Comparison of ENCODE assay signal across 17 cellular contexts in genomic region chr10:95354130-95354529, GRCh38.
"Had no signal": no experiment of that assay in that cellular context is flagged by ENCODE, and none has a peak within 500 bp of the region (broad histone marks: within the 10 kb centered on the region; RNA-seq: fewer than 3 reads in every experiment).

No MANE protein-coding gene starts in this region.

- DNase-seq: activated CD4-positive, alpha-beta T cell treated with anti-CD3 and anti-CD28 coated beads, Interleukin-2, amount 10 ng/mL, durations not matched to agents 7 days and 5 days; activated CD8-positive, alpha-beta memory T cell treated with anti-CD3 and anti-CD28 coated beads, Interleukin-2, amount 50 U/mL, for 4 hours; activated naive CD4-positive, alpha-beta T cell treated with anti-CD3 and anti-CD28 coated beads for 36 hours; activated T-cell treated with anti-CD3 and anti-CD28 coated beads, Interleukin-2, amount 50 U/mL, for 4 hours; anterior cingulate cortex; brain microvascular endothelial cell; central memory CD4-positive, alpha-beta T cell; mesendoderm; naive thymus-derived CD8-positive, alpha-beta T cell; ovary; right lobe of liver; stimulated activated CD4-positive, alpha-beta T cell treated with anti-CD3 and anti-CD28 coated beads, Interleukin-4, amount 100 ng/mL, for 24 hours; substantia nigra had no signal

- H3K27me3 ChIP-seq: brain microvascular endothelial cell, gastroesophageal sphincter, ovary, right lobe of liver, tibial nerve had no signal

- H3K27ac ChIP-seq: brain microvascular endothelial cell, ovary had no signal

- ATAC-seq: activated T-cell treated with anti-CD3 and anti-CD28 coated beads, Interleukin-2, amount 50 U/mL, for 4 hours; gastroesophageal sphincter; naive thymus-derived CD8-positive, alpha-beta T cell; right lobe of liver; stimulated activated effector memory CD8-positive, alpha-beta T cell treated with anti-CD3 and anti-CD28 coated beads, Interleukin-12 subunit alpha, Interleukin-12 subunit beta, amount 100 ng/mL, for 72 hours had no signal

- H3K36me3 ChIP-seq: brain microvascular endothelial cell, ovary had no signal

- H3K27ac Mint-ChIP-seq: activated CD4-positive, alpha-beta T cell treated with anti-CD3 and anti-CD28 coated beads, Interleukin-2, amount 10 ng/mL, durations not matched to agents 7 days and 5 days; activated naive CD4-positive, alpha-beta T cell treated with anti-CD3 and anti-CD28 coated beads for 36 hours; naive thymus-derived CD8-positive, alpha-beta T cell; stimulated activated effector memory CD8-positive, alpha-beta T cell treated with anti-CD3 and anti-CD28 coated beads, Interleukin-12 subunit alpha, Interleukin-12 subunit beta, amount 100 ng/mL, for 72 hours had no signal

- H3K36me3 Mint-ChIP-seq: stimulated activated effector memory CD8-positive, alpha-beta T cell treated with anti-CD3 and anti-CD28 coated beads, Interleukin-12 subunit alpha, Interleukin-12 subunit beta, amount 100 ng/mL, for 72 hours had no signal

- H3K4me1 Mint-ChIP-seq: activated CD4-positive, alpha-beta T cell treated with anti-CD3 and anti-CD28 coated beads, Interleukin-2, amount 10 ng/mL, durations not matched to agents 7 days and 5 days; stimulated activated effector memory CD8-positive, alpha-beta T cell treated with anti-CD3 and anti-CD28 coated beads, Interleukin-12 subunit alpha, Interleukin-12 subunit beta, amount 100 ng/mL, for 72 hours had no signal

- H3K27me3 Mint-ChIP-seq: naive thymus-derived CD8-positive, alpha-beta T cell had no signal

- H3K4me3 ChIP-seq: gastroesophageal sphincter, ovary, right lobe of liver, smooth muscle cell, tibial nerve had no signal

- H3K9me3 Mint-ChIP-seq: activated CD4-positive, alpha-beta T cell treated with anti-CD3 and anti-CD28 coated beads, Interleukin-2, amount 10 ng/mL, durations not matched to agents 7 days and 5 days; activated naive CD4-positive, alpha-beta T cell treated with anti-CD3 and anti-CD28 coated beads for 36 hours; activated T-cell treated with anti-CD3 and anti-CD28 coated beads, Interleukin-2, amount 50 U/mL, for 4 hours; naive thymus-derived CD8-positive, alpha-beta T cell; stimulated activated effector memory CD8-positive, alpha-beta T cell treated with anti-CD3 and anti-CD28 coated beads, Interleukin-12 subunit alpha, Interleukin-12 subunit beta, amount 100 ng/mL, for 72 hours had no signal

- H3K4me3 Mint-ChIP-seq: activated CD4-positive, alpha-beta T cell treated with anti-CD3 and anti-CD28 coated beads, Interleukin-2, amount 10 ng/mL, durations not matched to agents 7 days and 5 days; activated naive CD4-positive, alpha-beta T cell treated with anti-CD3 and anti-CD28 coated beads for 36 hours; activated T-cell treated with anti-CD3 and anti-CD28 coated beads, Interleukin-2, amount 50 U/mL, for 4 hours; naive thymus-derived CD8-positive, alpha-beta T cell; stimulated activated effector memory CD8-positive, alpha-beta T cell treated with anti-CD3 and anti-CD28 coated beads, Interleukin-12 subunit alpha, Interleukin-12 subunit beta, amount 100 ng/mL, for 72 hours had no signal

- H3K9me3 ChIP-seq: gastroesophageal sphincter, ovary, right lobe of liver, tibial nerve had no signal
